Comparison of ENCODE assay signal across 8 cellular contexts in the genomic region with DNA sequence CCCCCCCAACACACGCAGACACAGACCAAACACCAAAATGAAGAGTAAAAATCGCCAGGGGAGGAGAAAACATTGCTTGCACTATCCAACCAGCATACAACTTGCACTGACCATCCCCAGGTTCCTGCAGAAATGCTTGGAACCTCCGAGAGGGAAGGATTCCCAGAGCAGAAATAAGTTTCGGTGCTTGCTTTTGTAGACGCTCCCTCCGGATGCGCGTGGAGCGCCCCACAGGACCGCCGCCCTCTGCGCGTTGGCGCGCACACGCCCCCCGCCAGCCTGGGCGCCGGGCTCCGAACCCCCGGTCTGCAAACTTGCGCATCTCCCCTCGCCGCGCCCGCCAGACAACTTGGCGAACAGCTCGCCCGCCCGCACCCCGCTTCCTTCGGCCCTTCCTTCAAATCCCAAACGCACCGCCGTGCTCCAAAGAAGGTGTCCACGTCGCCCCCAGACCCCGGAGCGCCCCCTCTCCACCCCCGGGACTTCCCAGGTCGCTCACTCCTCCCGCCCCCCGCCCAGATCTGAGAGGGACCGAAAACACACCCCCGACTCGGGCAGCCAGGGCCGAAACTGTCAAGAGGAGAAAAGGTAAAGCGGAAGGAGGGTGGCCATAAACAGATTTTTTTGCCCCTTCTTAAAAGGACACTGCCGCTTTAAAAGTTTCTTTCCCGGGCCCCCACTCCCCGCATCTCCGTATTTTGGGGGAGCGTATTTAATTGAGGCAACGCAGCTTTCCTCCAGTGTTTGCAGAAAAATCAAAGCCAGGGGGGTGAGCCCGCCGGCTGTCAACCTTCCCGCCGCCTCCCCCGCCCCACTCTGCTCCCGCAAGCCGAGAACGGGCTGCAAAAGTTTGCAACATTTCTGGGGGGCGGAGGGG. TPM values are rescaled to one million over a fixed set of nuclear protein-coding genes. Genes with fewer than 3 reads are reported as not detected.
A peak's percentile ranks its signal among the peaks of the same experiment; 100 is the strongest.
DNase-seq lines count a peak whose midpoint lies in the region; ATAC-seq and TF ChIP-seq lines count a peak whose summit lies in the region.

No MANE protein-coding gene starts in this region.

- peak overlapping the region; percentile 75 for H3K4me3 ChIP-seq in psoas muscle

- H3K27me3 ChIP-seq in psoas muscle (ENCODE audit: insufficient read depth in 3 of 3, low read length in 2 of 3): no peaks in the 10 kb centered on the region

- peaks cover 30% of the 10 kb centered on the region for H3K4me1 ChIP-seq in psoas muscle

- DNase-seq in T-helper 1 cell (no peak), WTC11 (ENCODE audit: low spot score) (peak; percentile 38), head of caudate nucleus (peak in 32 of 42 donors; percentile 14 to 71 (median 41)), psoas muscle (peak in 1 of 2 donors; percentile 59)

- 0 to 1% (median 1%) methylated on average over 60 to 63 of the region's 63 CpGs for WGBS in psoas muscle, 3 donors

- ATAC-seq in WTC11 (no peak), psoas muscle (peak in 3 of 4 donors; percentile 21 to 54 (median 31)), GM21717 (IDR thresholded peaks at IDR 0.05; ENCODE audit: unreplicated experiment) (no peak), HG02610 (IDR thresholded peaks at IDR 0.05; ENCODE audit: unreplicated experiment) (no peak), GM21360 (IDR thresholded peaks at IDR 0.05; ENCODE audit: unreplicated experiment) (no peak)

- POLR2A ChIA-PET in WTC11 (lab: Charles Lee): interaction anchor here (0.6 to 1.6 kb wide), 4 partner anchors 58 to 300 kb away, joined by 3 to 5 read pairs (median 3); no protein-coding TSS in a partner anchor

- H3K27ac ChIP-seq in psoas muscle: peak overlapping the region; percentile 87

- TF ChIP-seq CTCF in WTC11 (IDR thresholded peaks at IDR 0.05) (no peak), psoas muscle (IDR thresholded peaks at IDR 0.05) (no peak)

- intact Hi-C loops in head of caudate nucleus (cut with DNase I): no loop called here
- intact Hi-C loops in psoas muscle (cut with DNase I): loop anchor here in 1 of 2 donors (5.0 kb wide), 1 partner anchor 41 kb away; no protein-coding TSS in a partner anchor

- CTCF ChIA-PET in WTC11 (lab: Charles Lee): interaction anchor here (0.6 to 6.5 kb wide), 22 partner anchors 8 to 606 kb away, joined by 3 to 56 read pairs (median 4); no protein-coding TSS in a partner anchor

- H3K27ac Mint-ChIP-seq in T-helper 1 cell treated with Interleukin-12 subunit alpha and Interleukin-12 subunit beta and Interleukin-4 antibody, amounts not matched to agents 30 μg/mL and 1 μg/mL, for 36 hours: no peak overlapping the region
- H3K27ac Mint-ChIP-seq in WTC11: no peak overlapping the region

- peaks cover 80% of the 10 kb centered on the region for H3K27me3 Mint-ChIP-seq in T-helper 1 cell treated with Interleukin-12 subunit alpha and Interleukin-12 subunit beta and Interleukin-4 antibody, amounts not matched to agents 30 μg/mL and 1 μg/mL, for 36 hours (ENCODE audit: low read depth)
- H3K27me3 Mint-ChIP-seq in WTC11 (ENCODE audit: low read depth): peaks cover 5% of the 10 kb centered on the region

- H3K4me1 Mint-ChIP-seq in T-helper 1 cell treated with Interleukin-12 subunit alpha and Interleukin-12 subunit beta and Interleukin-4 antibody, amounts not matched to agents 30 μg/mL and 1 μg/mL, for 36 hours (ENCODE audit: low read depth): peaks cover 5% of the 10 kb centered on the region
- H3K4me1 Mint-ChIP-seq in WTC11: peaks cover 31% of the 10 kb centered on the region

- no peaks in the 10 kb centered on the region for H3K36me3 ChIP-seq in psoas muscle (ENCODE audit: insufficient read depth in 1 of 2, low read depth in 1 of 2)

- peak overlapping the region; percentile 54 for H3K4me3 Mint-ChIP-seq in T-helper 1 cell treated with Interleukin-12 subunit alpha and Interleukin-12 subunit beta and Interleukin-4 antibody, amounts not matched to agents 30 μg/mL and 1 μg/mL, for 36 hours
- peak overlapping the region; percentile 86 for H3K4me3 Mint-ChIP-seq in WTC11

- H3K9me3 ChIP-seq in psoas muscle: no peaks in the 10 kb centered on the region

- H3K36me3 Mint-ChIP-seq in T-helper 1 cell treated with Interleukin-12 subunit alpha and Interleukin-12 subunit beta and Interleukin-4 antibody, amounts not matched to agents 30 μg/mL and 1 μg/mL, for 36 hours (ENCODE audit: low read depth): no peaks in the 10 kb centered on the region
- H3K36me3 Mint-ChIP-seq in WTC11: no peaks in the 10 kb centered on the region

- no peaks in the 10 kb centered on the region for H3K9me3 Mint-ChIP-seq in T-helper 1 cell treated with Interleukin-12 subunit alpha and Interleukin-12 subunit beta and Interleukin-4 antibody, amounts not matched to agents 30 μg/mL and 1 μg/mL, for 36 hours
- no peaks in the 10 kb centered on the region for H3K9me3 Mint-ChIP-seq in WTC11

TF ChIP-seq in WTC11, 78 proteins besides CTCF, POLR2A, EP300 and RAD21 (continues in another document):
- TF ChIP-seq, protein P1, sequence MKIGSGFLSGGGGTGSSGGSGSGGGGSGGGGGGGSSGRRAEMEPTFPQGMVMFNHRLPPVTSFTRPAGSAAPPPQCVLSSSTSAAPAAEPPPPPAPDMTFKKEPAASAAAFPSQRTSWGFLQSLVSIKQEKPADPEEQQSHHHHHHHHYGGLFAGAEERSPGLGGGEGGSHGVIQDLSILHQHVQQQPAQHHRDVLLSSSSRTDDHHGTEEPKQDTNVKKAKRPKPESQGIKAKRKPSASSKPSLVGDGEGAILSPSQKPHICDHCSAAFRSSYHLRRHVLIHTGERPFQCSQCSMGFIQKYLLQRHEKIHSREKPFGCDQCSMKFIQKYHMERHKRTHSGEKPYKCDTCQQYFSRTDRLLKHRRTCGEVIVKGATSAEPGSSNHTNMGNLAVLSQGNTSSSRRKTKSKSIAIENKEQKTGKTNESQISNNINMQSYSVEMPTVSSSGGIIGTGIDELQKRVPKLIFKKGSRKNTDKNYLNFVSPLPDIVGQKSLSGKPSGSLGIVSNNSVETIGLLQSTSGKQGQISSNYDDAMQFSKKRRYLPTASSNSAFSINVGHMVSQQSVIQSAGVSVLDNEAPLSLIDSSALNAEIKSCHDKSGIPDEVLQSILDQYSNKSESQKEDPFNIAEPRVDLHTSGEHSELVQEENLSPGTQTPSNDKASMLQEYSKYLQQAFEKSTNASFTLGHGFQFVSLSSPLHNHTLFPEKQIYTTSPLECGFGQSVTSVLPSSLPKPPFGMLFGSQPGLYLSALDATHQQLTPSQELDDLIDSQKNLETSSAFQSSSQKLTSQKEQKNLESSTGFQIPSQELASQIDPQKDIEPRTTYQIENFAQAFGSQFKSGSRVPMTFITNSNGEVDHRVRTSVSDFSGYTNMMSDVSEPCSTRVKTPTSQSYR (CRISPR knock-in tag; IDR thresholded peaks at IDR 0.05): no peak
- TF ChIP-seq, protein P2, sequence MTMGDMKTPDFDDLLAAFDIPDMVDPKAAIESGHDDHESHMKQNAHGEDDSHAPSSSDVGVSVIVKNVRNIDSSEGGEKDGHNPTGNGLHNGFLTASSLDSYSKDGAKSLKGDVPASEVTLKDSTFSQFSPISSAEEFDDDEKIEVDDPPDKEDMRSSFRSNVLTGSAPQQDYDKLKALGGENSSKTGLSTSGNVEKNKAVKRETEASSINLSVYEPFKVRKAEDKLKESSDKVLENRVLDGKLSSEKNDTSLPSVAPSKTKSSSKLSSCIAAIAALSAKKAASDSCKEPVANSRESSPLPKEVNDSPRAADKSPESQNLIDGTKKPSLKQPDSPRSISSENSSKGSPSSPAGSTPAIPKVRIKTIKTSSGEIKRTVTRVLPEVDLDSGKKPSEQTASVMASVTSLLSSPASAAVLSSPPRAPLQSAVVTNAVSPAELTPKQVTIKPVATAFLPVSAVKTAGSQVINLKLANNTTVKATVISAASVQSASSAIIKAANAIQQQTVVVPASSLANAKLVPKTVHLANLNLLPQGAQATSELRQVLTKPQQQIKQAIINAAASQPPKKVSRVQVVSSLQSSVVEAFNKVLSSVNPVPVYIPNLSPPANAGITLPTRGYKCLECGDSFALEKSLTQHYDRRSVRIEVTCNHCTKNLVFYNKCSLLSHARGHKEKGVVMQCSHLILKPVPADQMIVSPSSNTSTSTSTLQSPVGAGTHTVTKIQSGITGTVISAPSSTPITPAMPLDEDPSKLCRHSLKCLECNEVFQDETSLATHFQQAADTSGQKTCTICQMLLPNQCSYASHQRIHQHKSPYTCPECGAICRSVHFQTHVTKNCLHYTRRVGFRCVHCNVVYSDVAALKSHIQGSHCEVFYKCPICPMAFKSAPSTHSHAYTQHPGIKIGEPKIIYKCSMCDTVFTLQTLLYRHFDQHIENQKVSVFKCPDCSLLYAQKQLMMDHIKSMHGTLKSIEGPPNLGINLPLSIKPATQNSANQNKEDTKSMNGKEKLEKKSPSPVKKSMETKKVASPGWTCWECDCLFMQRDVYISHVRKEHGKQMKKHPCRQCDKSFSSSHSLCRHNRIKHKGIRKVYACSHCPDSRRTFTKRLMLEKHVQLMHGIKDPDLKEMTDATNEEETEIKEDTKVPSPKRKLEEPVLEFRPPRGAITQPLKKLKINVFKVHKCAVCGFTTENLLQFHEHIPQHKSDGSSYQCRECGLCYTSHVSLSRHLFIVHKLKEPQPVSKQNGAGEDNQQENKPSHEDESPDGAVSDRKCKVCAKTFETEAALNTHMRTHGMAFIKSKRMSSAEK (CRISPR knock-in tag; IDR thresholded peaks at IDR 0.05; ENCODE audit: borderline replicate concordance): no peak
- TF ChIP-seq OVOL2 (CRISPR knock-in tag; IDR thresholded peaks at IDR 0.05; ENCODE audit: borderline replicate concordance): no peak
- no peak for TF ChIP-seq NFE2L1 (CRISPR knock-in tag; IDR thresholded peaks at IDR 0.05)
- no peak for TF ChIP-seq SMAD3 (CRISPR knock-in tag; IDR thresholded peaks at IDR 0.05; ENCODE audit: borderline replicate concordance)
- TF ChIP-seq SMAD4 (CRISPR knock-in tag; IDR thresholded peaks at IDR 0.05): no peak
- TF ChIP-seq, protein P3, sequence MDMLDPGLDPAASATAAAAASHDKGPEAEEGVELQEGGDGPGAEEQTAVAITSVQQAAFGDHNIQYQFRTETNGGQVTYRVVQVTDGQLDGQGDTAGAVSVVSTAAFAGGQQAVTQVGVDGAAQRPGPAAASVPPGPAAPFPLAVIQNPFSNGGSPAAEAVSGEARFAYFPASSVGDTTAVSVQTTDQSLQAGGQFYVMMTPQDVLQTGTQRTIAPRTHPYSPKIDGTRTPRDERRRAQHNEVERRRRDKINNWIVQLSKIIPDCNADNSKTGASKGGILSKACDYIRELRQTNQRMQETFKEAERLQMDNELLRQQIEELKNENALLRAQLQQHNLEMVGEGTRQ (CRISPR knock-in tag; IDR thresholded peaks at IDR 0.05): no peak

RNA-seq across cellular contexts. Expression of a gene that starts 0.8 kb away (rescaled TPM):
- 12.8 to 14.7 TPM (median 12.9 TPM) in 3 replicates for total RNA-seq in WTC11 (2021)
- total RNA-seq in psoas muscle: 100 to 1,000 TPM in 2 of 4 donors, 10 to 100 TPM in 2; 65.0 to 163 (median 96.1) TPM
- polyA plus RNA-seq in psoas muscle: 10 to 100 TPM; 12.5 to 57.0 (median 25.3) TPM

Comparison
In these comparisons a context has a peak if more than half of its experiments do, and no peak if none do; other contexts are left out.
1. DNase-seq: peak in WTC11 (single experiment) and head of caudate nucleus (32 of 42); none in T-helper 1 cell (0 of 5).
2. ATAC-seq: peak in psoas muscle (3 of 4); none in WTC11 (single experiment), GM21717 (single experiment), HG02610 (single experiment) and GM21360 (single experiment).